20 cellular contexts compared by ENCODE assay signal in the genomic region with DNA sequence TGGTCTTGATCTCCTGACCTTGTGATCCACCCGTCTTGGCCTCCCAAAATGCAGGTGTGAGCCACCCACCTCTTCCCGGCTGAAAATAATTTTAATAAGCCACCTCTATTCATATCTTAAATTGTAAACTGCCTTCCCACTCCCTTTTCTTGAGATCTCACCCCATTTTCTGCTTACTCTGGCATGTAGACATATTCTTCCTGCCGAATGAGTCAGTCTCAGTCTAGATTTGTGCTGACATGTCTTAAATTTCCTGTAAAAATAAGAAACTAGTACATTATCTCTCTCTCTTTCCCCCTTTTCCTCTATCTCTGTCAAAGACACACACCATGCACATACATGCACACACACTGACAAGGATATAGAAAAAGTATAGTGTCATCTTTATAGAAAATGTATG.
A peak's percentile ranks its signal among the peaks of the same experiment; 100 is the strongest.
DNase-seq lines count a peak whose midpoint lies in the region; ATAC-seq, FAIRE-seq and TF ChIP-seq lines count a peak whose summit lies in the region.
"Had no signal": no experiment of that assay in that cellular context is flagged by ENCODE, and none has a peak within 500 bp of the region (broad histone marks: within the 10 kb centered on the region; RNA-seq: fewer than 3 reads in every experiment).

No MANE protein-coding gene starts in this region.

- H3K27ac ChIP-seq in IMR-90 (ENCODE audit: insufficient read depth, low read length) = no peak overlapping the region
- H3K27ac ChIP-seq in K562 (ENCODE audit: extremely low read depth, low read depth, low read length) = no peak overlapping the region
- H3K27ac ChIP-seq in foreskin keratinocyte = peak overlapping the region; percentile 82
- H3K27ac ChIP-seq: PC-9, tibial artery had no signal

- H3K9me1 ChIP-seq in IMR-90 (ENCODE audit: insufficient read depth, low read length) (peaks cover 3% of the 10 kb centered on the region; the same call in 1 of the 2 replicates), K562 (ENCODE audit: control insufficient read depth, insufficient read depth, low read length) (no peaks in the 10 kb centered on the region)

- H3K14ac ChIP-seq in IMR-90 (replicated peaks; ENCODE audit: low read depth, low read length) = no peak overlapping the region; the same call in 1 of the 2 replicates

- H2AFZ ChIP-seq in IMR-90 (replicated peaks; ENCODE audit: low read length, poor library complexity) = no peak overlapping the region
- H2AFZ ChIP-seq in K562 (ENCODE audit: low read depth, low read length) = no peak overlapping the region
- H2AFZ ChIP-seq: PC-9 had no signal

- H4K5ac ChIP-seq in IMR-90 (ENCODE audit: low read depth, low read length) = no peak overlapping the region

- H3K4me2 ChIP-seq in IMR-90 (ENCODE audit: low read depth, low read length) (no peak overlapping the region), K562 (ENCODE audit: insufficient read depth, low read length) (no peak overlapping the region), skeletal muscle satellite cell (ENCODE audit: low read length) (peak overlapping the region; percentile 36)
- H3K4me2 ChIP-seq: PC-9 had no signal

- CTCF ChIA-PET in IMR-90 (lab: Yijun Ruan, JAX) = no interaction called here
- CTCF ChIA-PET in K562 (lab: Yijun Ruan, JAX; ENCODE audit: low intra/inter-chr PET ratio) = no interaction called here

- DNase-seq in IMR-90 (peak; percentile 47), K562 (ENCODE audit: extremely low read depth in 1 of 4, low spot score in 3 of 4) (no peak), foreskin keratinocyte (peak; percentile 46 to 69), GM12891 (ENCODE audit: insufficient read length, low spot score) (no peak), NCI-H146 (lab: John Stamatoyannopoulos, UW) (no peak), SW 1271 (lab: John Stamatoyannopoulos, UW) (no peak)
- DNase-seq: activated CD4-positive, alpha-beta T cell treated with anti-CD3 and anti-CD28 coated beads, Interleukin-2, amount 50 U/mL, for 1 hour; cerebellar nuclear complex; HCEC 1CT; hypothalamus; mucosa of descending colon; MV-4-11; NCI-H2081 treated with DMSO at 0.1 percent for 48 hours; NCI-H748 treated with DMSO at 0.1 percent for 48 hours; nucleus accumbens; PC-9; tibial artery had no signal

- H4K8ac ChIP-seq in IMR-90 (ENCODE audit: low read depth in 2 of 2, low read length in 2 of 2) = peak overlapping the region in 1 of 2 experiments; percentile 37; a peak in 1 of 4 replicates

- no peaks in the 10 kb centered on the region for H3K9me3 ChIP-seq in IMR-90 (ENCODE audit: control insufficient read depth, insufficient read depth, low read length)
- H3K9me3 ChIP-seq in K562 (replicated peaks; ENCODE audit: control insufficient read depth, insufficient read depth, low read depth, low read length) = no peaks in the 10 kb centered on the region
- H3K9me3 ChIP-seq in skeletal muscle satellite cell (replicated peaks; ENCODE audit: low read length) = no peaks in the 10 kb centered on the region
- H3K9me3 ChIP-seq: mucosa of descending colon, tibial artery had no signal

- H3K36me3 ChIP-seq in IMR-90 (ENCODE audit: control insufficient read depth, insufficient read depth, low read length) (no peaks in the 10 kb centered on the region), K562 (ENCODE audit: control insufficient read depth, insufficient read depth, low read length) (no peaks in the 10 kb centered on the region), skeletal muscle satellite cell (ENCODE audit: insufficient read depth, low read length) (no peaks in the 10 kb centered on the region)
- H3K36me3 ChIP-seq: tibial artery had no signal

- no peaks in the 10 kb centered on the region for H3K79me1 ChIP-seq in IMR-90 (ENCODE audit: low read depth in 1 of 2, low read length in 2 of 2)

- no peak for TF ChIP-seq POLR2A in IMR-90 (IDR thresholded peaks at IDR 0.05; ENCODE audit: low read depth, low read length)
- no peak for TF ChIP-seq POLR2A in K562 (conservative IDR thresholded peaks at IDR 0.05)
- TF ChIP-seq POLR2A in GM12891 (IDR thresholded peaks at IDR 0.05; ENCODE audit: low read depth, low read length) = no peak

- H3K18ac ChIP-seq in IMR-90 (ENCODE audit: low read depth, low read length) = no peak overlapping the region

- no TSS peak for BruUV-seq in IMR-90 (replicated peaks; lab: Mats Ljungman, UMichigan)
- no TSS peak for BruUV-seq in K562 (replicated peaks; lab: Mats Ljungman, UMichigan)

- 0 out of 2 replicates have a peak overlapping the region, but pooled peaks have one; percentile 45 for H2BK20ac ChIP-seq in IMR-90 (ENCODE audit: low read depth, low read length)

- H3K23ac ChIP-seq in IMR-90 (ENCODE audit: low read depth, low read length) = no peak overlapping the region

- TF ChIP-seq RAD21 in IMR-90 (IDR thresholded peaks at IDR 0.05; ENCODE audit: low read length) = no peak
- no peak for TF ChIP-seq RAD21 in K562 (CRISPR knock-in tag; conservative IDR thresholded peaks at IDR 0.05 in 1 of 2, IDR thresholded peaks at IDR 0.05 in 1 of 2)

- H2BK5ac ChIP-seq in IMR-90 (ENCODE audit: low read depth, low read length, poor library complexity, severe bottlenecking) = peak overlapping the region; percentile 83

- no peak overlapping the region; the same call in 1 of the 2 replicates for H3K4ac ChIP-seq in IMR-90 (ENCODE audit: low read depth, low read length)

- H2BK15ac ChIP-seq in IMR-90 (ENCODE audit: low read depth, low read length) = no peak overlapping the region

- no peak overlapping the region for H2AK9ac ChIP-seq in IMR-90 (replicated peaks; ENCODE audit: low read depth, low read length, poor library complexity)

- no peak overlapping the region for H3K56ac ChIP-seq in IMR-90 (ENCODE audit: extremely low read depth, insufficient read depth, low read length)

- H4K20me1 ChIP-seq in IMR-90 (ENCODE audit: insufficient read depth, low read length) (no peaks in the 10 kb centered on the region), K562 (replicated peaks; ENCODE audit: control insufficient read depth, insufficient read depth, low read length) (no peaks in the 10 kb centered on the region)

- in situ Hi-C loops in IMR-90 (cut with MboI; ENCODE audit: low sequenced_read_pairs) (no loop called here), K562 (cut with MboI) (no loop called here)

- H2BK120ac ChIP-seq in IMR-90 (ENCODE audit: low read depth, low read length) = no peak overlapping the region

- no peak overlapping the region for H4K91ac ChIP-seq in IMR-90 (ENCODE audit: insufficient read depth, low read depth, low read length)

- ATAC-seq in IMR-90 (ENCODE audit: low read depth) = no peak
- ATAC-seq in K562 = no peak
- peak; percentile 66 for ATAC-seq in foreskin keratinocyte
- ATAC-seq: esophagus mucosa; mucosa of descending colon; stimulated activated effector memory CD8-positive, alpha-beta T cell treated with anti-CD3 and anti-CD28 coated beads, Interleukin-12 subunit alpha, Interleukin-12 subunit beta, amount 100 ng/mL, for 72 hours had no signal

- H2AK5ac ChIP-seq in IMR-90 (ENCODE audit: low read depth, low read length) = no peak overlapping the region

- no peak for TF ChIP-seq CTCF in IMR-90 (conservative IDR thresholded peaks at IDR 0.05; ENCODE audit: low read depth, low read length)
- TF ChIP-seq CTCF in K562 (IDR thresholded peaks at IDR 0.05 in 2 of 3, conservative IDR thresholded peaks at IDR 0.05 in 1 of 3; ENCODE audit: insufficient read depth in 2 of 3, low read depth in 1 of 3, low read length in 3 of 3) = no peak
- no peak for TF ChIP-seq CTCF in foreskin keratinocyte (conservative IDR thresholded peaks at IDR 0.05)

- no peak for FAIRE-seq in K562 (lab: Jason Lieb, UNC)
- FAIRE-seq in GM12891 (lab: Jason Lieb, UNC) = no peak

- H3K4me3 ChIP-seq in IMR-90 (ENCODE audit: insufficient read depth, low read depth, low read length) (no peak overlapping the region), K562 (no peak overlapping the region), skeletal muscle satellite cell (ENCODE audit: low read length) (peak overlapping the region; percentile 10)
- H3K4me3 ChIP-seq: mucosa of descending colon, PC-9, tibial artery had no signal

- intact Hi-C loops in IMR-90 (cut with micrococcal nuclease) (loop anchor here (5.0 kb wide), 2 partner anchors 72 to 107 kb away; a partner anchor contains a TSS), K562 (cut with micrococcal nuclease) (no loop called here)

- POLR2A ChIA-PET in IMR-90 (lab: Charles Lee; ENCODE audit: unreplicated experiment) = no interaction called here
- POLR2A ChIA-PET in K562 (lab: Yijun Ruan, JAX) = no interaction called here

- peaks cover 2% of the 10 kb centered on the region for H3K4me1 ChIP-seq in IMR-90 (ENCODE audit: control insufficient read depth, insufficient read depth, low read length)
- no peaks in the 10 kb centered on the region for H3K4me1 ChIP-seq in K562 (replicated peaks in 1 of 2; ENCODE audit: control insufficient read depth in 2 of 2, insufficient read depth in 2 of 2, low read length in 2 of 2)
- peaks cover 29% of the 10 kb centered on the region for H3K4me1 ChIP-seq in foreskin keratinocyte
- H3K4me1 ChIP-seq in skeletal muscle satellite cell (ENCODE audit: control insufficient read depth, insufficient read depth, low read length) = peaks cover 58% of the 10 kb centered on the region
- H3K4me1 ChIP-seq: tibial artery had no signal

- dilution Hi-C loops in IMR-90 (cut with HindIII; ENCODE audit: low sequenced_read_pairs, unreplicated experiment) = no loop called here

- WGBS in IMR-90 (ENCODE audit: extremely low coverage in 2 of 2, insufficient read length in 1 of 2), 2 experiments = 90% methylated on average over 2 of the region's 3 CpGs; no CpG with 5 or more reads in 1 of the 2 experiments
- 38% methylated on average over 3 of the region's 3 CpGs for WGBS in K562 (ENCODE audit: insufficient coverage, low coverage, missing lambda C conversion rate)

- TF ChIP-seq EP300 in K562 (IDR thresholded peaks at IDR 0.05; ENCODE audit: low read length) = no peak

- no peak overlapping the region for H3K9ac ChIP-seq in IMR-90 (ENCODE audit: low read depth, low read length)
- no peak overlapping the region for H3K9ac ChIP-seq in K562 (ENCODE audit: insufficient read depth in 1 of 2, low read depth in 2 of 2, low read length in 2 of 2)
- no peak overlapping the region for H3K9ac ChIP-seq in skeletal muscle satellite cell (ENCODE audit: low read depth, low read length)

- no peaks in the 10 kb centered on the region for H3K79me2 ChIP-seq in K562 (ENCODE audit: control insufficient read depth, insufficient read depth, low read length)

- H3K27me3 ChIP-seq in IMR-90 (ENCODE audit: control insufficient read depth, insufficient read depth, low read length) (no peaks in the 10 kb centered on the region), K562 (ENCODE audit: control insufficient read depth in 2 of 2, insufficient read depth in 2 of 2, low read length in 2 of 2) (no peaks in the 10 kb centered on the region), foreskin keratinocyte (no peaks in the 10 kb centered on the region), skeletal muscle satellite cell (ENCODE audit: control insufficient read depth, insufficient read depth, low read length) (no peaks in the 10 kb centered on the region)
- H3K27me3 ChIP-seq: tibial artery had no signal

TF ChIP-seq in IMR-90, 13 proteins besides CTCF, POLR2A, EP300 and RAD21 (continues in another document):
- TF ChIP-seq MAZ (IDR thresholded peaks at IDR 0.05; ENCODE audit: borderline replicate concordance, low read depth, low read length) = no peak

TF ChIP-seq in K562, 482 proteins besides CTCF, POLR2A, EP300 and RAD21 (continues in another document):
- no peak for TF ChIP-seq FOXK1 (CRISPR knock-in tag; IDR thresholded peaks at IDR 0.05; ENCODE audit: borderline replicate concordance)

TF ChIP-seq in GM12891, 5 proteins besides CTCF, POLR2A, EP300 and RAD21 (continues in another document):
- TF ChIP-seq POU2F2 (IDR thresholded peaks at IDR 0.05; ENCODE audit: low read depth, low read length) = no peak

Comparison
In these comparisons a context has a peak if more than half of its experiments do, and no peak if none do; other contexts are left out.
1. DNase-seq: peak in IMR-90 (single experiment) and foreskin keratinocyte (2 of 2); none in K562 (0 of 4), GM12891 (single experiment), NCI-H146 (single experiment) and SW 1271 (0 of 2).